In genomic region chr22:19109198-19110063, GRCh38 we compare ENCODE assay signal across 1 cellular context.
TF ChIP-seq lines count a peak whose summit lies in the region.

No MANE protein-coding gene starts in this region.

TF ChIP-seq in K562, 482 proteins besides CTCF, POLR2A, EP300 and RAD21 (continued from another document and continues in another):
- no peak for TF ChIP-seq THAP12 (CRISPR knock-in tag; IDR thresholded peaks at IDR 0.05)
- no peak for TF ChIP-seq ZNF512 (tag; IDR thresholded peaks at IDR 0.05)
- TF ChIP-seq HNRNPL (IDR thresholded peaks at IDR 0.05; ENCODE audit: low read depth, low read length): no peak; the same call in 1 of the 2 replicates
- TF ChIP-seq HSF4 (CRISPR knock-in tag; IDR thresholded peaks at IDR 0.05; ENCODE audit: borderline replicate concordance): peak; percentile 82
- TF ChIP-seq SMARCA4 (IDR thresholded peaks at IDR 0.05): peak; percentile 100
- TF ChIP-seq GATA2 (CRISPR knock-in tag; IDR thresholded peaks at IDR 0.05): no peak
- peak; percentile 81 for TF ChIP-seq POLR2AphosphoS5 (IDR thresholded peaks at IDR 0.05; ENCODE audit: control insufficient read depth, insufficient read depth, low read depth, low read length)
- TF ChIP-seq FOXP1 (CRISPR knock-in tag; IDR thresholded peaks at IDR 0.05): no peak
- TF ChIP-seq TBP (optimal IDR thresholded peaks at IDR 0.05; ENCODE audit: low read depth, low read length): no peak
- no peak for TF ChIP-seq TRIM25 (IDR thresholded peaks at IDR 0.05; ENCODE audit: borderline replicate concordance)
- peak; percentile 64; the same call in 1 of the 2 replicates for TF ChIP-seq HMG20A (CRISPR knock-in tag; conservative IDR thresholded peaks at IDR 0.05)
- TF ChIP-seq DEAF1 (CRISPR knock-in tag; IDR thresholded peaks at IDR 0.05): peak; percentile 19
- TF ChIP-seq CEBPG (CRISPR knock-in tag; IDR thresholded peaks at IDR 0.05): no peak
- TF ChIP-seq CEBPG (tag; conservative IDR thresholded peaks at IDR 0.05 in 1 of 2, IDR thresholded peaks at IDR 0.05 in 1 of 2): peak; percentile 99 to 100
- TF ChIP-seq STAG1 (CRISPR knock-in tag; IDR thresholded peaks at IDR 0.05; ENCODE audit: borderline replicate concordance): no peak
- no peak; the same call in 1 of the 2 replicates for TF ChIP-seq ZNF239 (CRISPR knock-in tag; IDR thresholded peaks at IDR 0.05)
- no peak for TF ChIP-seq RBM17 (IDR thresholded peaks at IDR 0.05; ENCODE audit: borderline replicate concordance, low read depth, low read length)
- TF ChIP-seq ASH1L (IDR thresholded peaks at IDR 0.05; ENCODE audit: borderline replicate concordance, low read depth, partially characterized antibody): peak; percentile 80
- TF ChIP-seq ZNF707 (CRISPR knock-in tag; conservative IDR thresholded peaks at IDR 0.05): no peak
- no peak for TF ChIP-seq ZNF124 (CRISPR knock-in tag; IDR thresholded peaks at IDR 0.05)
- no peak for TF ChIP-seq SP2 (IDR thresholded peaks at IDR 0.05; ENCODE audit: extremely low read depth, low read depth, low read length, poor library complexity, severe bottlenecking)
- TF ChIP-seq RBM39 (optimal IDR thresholded peaks at IDR 0.05; ENCODE audit: low read depth, low read length): no peak
- TF ChIP-seq HOXB6 (CRISPR knock-in tag; IDR thresholded peaks at IDR 0.05; ENCODE audit: borderline replicate concordance): no peak
- TF ChIP-seq NFATC3 (IDR thresholded peaks at IDR 0.05): no peak
- TF ChIP-seq PHB2 (IDR thresholded peaks at IDR 0.05; ENCODE audit: low read depth): no peak
- no peak for TF ChIP-seq DACH1 (IDR thresholded peaks at IDR 0.05; ENCODE audit: partially characterized antibody)
- no peak for TF ChIP-seq GTF2F1 (IDR thresholded peaks at IDR 0.05; ENCODE audit: low read depth, low read length)
- peak; percentile 2; the same call in 1 of the 2 replicates for TF ChIP-seq FOXO4 (CRISPR knock-in tag; IDR thresholded peaks at IDR 0.05)
- TF ChIP-seq PBX2 (CRISPR knock-in tag; IDR thresholded peaks at IDR 0.05; ENCODE audit: low read depth): no peak
- 0 out of 2 replicates have a peak, but pooled peaks have one; percentile 6 for TF ChIP-seq PBX2 (tag; conservative IDR thresholded peaks at IDR 0.05; ENCODE audit: low read depth)
- no peak for TF ChIP-seq ZNF77 (CRISPR knock-in tag; IDR thresholded peaks at IDR 0.05)
- TF ChIP-seq E2F4 (CRISPR knock-in tag; IDR thresholded peaks at IDR 0.05; ENCODE audit: low read depth): no peak
- TF ChIP-seq CAMTA2 (CRISPR knock-in tag; conservative IDR thresholded peaks at IDR 0.05): no peak; the same call in 1 of the 2 replicates
- TF ChIP-seq ZNF76 (CRISPR knock-in tag; IDR thresholded peaks at IDR 0.05; ENCODE audit: borderline replicate concordance): peak; percentile 85; the same call in 1 of the 2 replicates
- TF ChIP-seq ATF3 (IDR thresholded peaks at IDR 0.05): peak; percentile 93
- peak; percentile 52; the same call in 1 of the 2 replicates for TF ChIP-seq ATF3 (CRISPR knock-in tag; conservative IDR thresholded peaks at IDR 0.05)
- TF ChIP-seq ETS2 (tag; IDR thresholded peaks at IDR 0.05; ENCODE audit: borderline replicate concordance, poor library complexity, severe bottlenecking): no peak
- TF ChIP-seq ZNF354B (CRISPR knock-in tag; IDR thresholded peaks at IDR 0.05): peak; percentile 67
- TF ChIP-seq ZNF511 (CRISPR knock-in tag; IDR thresholded peaks at IDR 0.05): no peak
- no peak for TF ChIP-seq CREB5 (CRISPR knock-in tag; IDR thresholded peaks at IDR 0.05)
- no peak for TF ChIP-seq MCM3 (IDR thresholded peaks at IDR 0.05)
- TF ChIP-seq FOXJ2 (tag; IDR thresholded peaks at IDR 0.05): peak; percentile 81; the same call in 1 of the 2 replicates
- TF ChIP-seq E2F6 (IDR thresholded peaks at IDR 0.05; ENCODE audit: borderline replicate concordance in 1 of 2, extremely low read depth in 1 of 2, insufficient read depth in 1 of 2, insufficient read length in 1 of 2, low read depth in 1 of 2, low read length in 1 of 2, poor library complexity in 1 of 2, severe bottlenecking in 1 of 2): no peak
